ENCODE assay signal across 14 cellular contexts in genomic region chr2:191713837-191714236, GRCh38. TPM values are rescaled to one million over a fixed set of nuclear protein-coding genes. Genes with fewer than 3 reads are reported as not detected.
A peak's percentile ranks its signal among the peaks of the same experiment; 100 is the strongest.
DNase-seq lines count a peak whose midpoint lies in the region; ATAC-seq, FAIRE-seq and TF ChIP-seq lines count a peak whose summit lies in the region.
"Had no signal": no experiment of that assay in that cellular context is flagged by ENCODE, and none has a peak within 500 bp of the region (broad histone marks: within the 10 kb centered on the region; RNA-seq: fewer than 3 reads in every experiment).

No MANE protein-coding gene starts in this region.

- no peaks in the 10 kb centered on the region for H3K36me3 Mint-ChIP-seq in MCF 10A (ENCODE audit: insufficient read depth, unreplicated experiment)
- H3K36me3 Mint-ChIP-seq in activated T-helper 17 cell treated with anti-CD3 and anti-CD28 coated beads, Interleukin-2, amount 50 U/mL, for 72 hours (ENCODE audit: low read depth), result peaks cover 11% of the 10 kb centered on the region

- CTCF ChIA-PET in MCF 10A (lab: Yijun Ruan, JAX), result interaction anchor here (0.6 kb wide), 1 partner anchor 9 kb away, joined by 3 read pairs; no protein-coding TSS in a partner anchor

- no peak for FAIRE-seq in GM19239 (lab: Jason Lieb, UNC)
- FAIRE-seq: GM18507 had no signal

- H3K27me3 Mint-ChIP-seq in MCF 10A (ENCODE audit: insufficient read depth, unreplicated experiment), result no peaks in the 10 kb centered on the region
- no peaks in the 10 kb centered on the region for H3K27me3 Mint-ChIP-seq in activated T-helper 17 cell treated with anti-CD3 and anti-CD28 coated beads, Interleukin-2, amount 50 U/mL, for 72 hours
- H3K27me3 Mint-ChIP-seq: CD4-positive, alpha-beta T cell; naive thymus-derived CD8-positive, alpha-beta T cell had no signal

- no peaks in the 10 kb centered on the region for H3K27me3 ChIP-seq in breast epithelium
- H3K27me3 ChIP-seq: MG63 had no signal

- POLR2A ChIA-PET in MCF 10A (lab: Yijun Ruan, JAX), result no interaction called here

- peak; percentile 54 for ATAC-seq in activated T-helper 17 cell treated with anti-CD3 and anti-CD28 coated beads, Interleukin-2, amount 50 U/mL, for 72 hours (replicated peaks)
- ATAC-seq: naive thymus-derived CD8-positive, alpha-beta T cell had no signal

- H3K4me1 Mint-ChIP-seq in MCF 10A (ENCODE audit: insufficient read depth, unreplicated experiment), result peaks cover 7% of the 10 kb centered on the region
- no peaks in the 10 kb centered on the region for H3K4me1 Mint-ChIP-seq in activated T-helper 17 cell treated with anti-CD3 and anti-CD28 coated beads, Interleukin-2, amount 50 U/mL, for 72 hours
- H3K4me1 Mint-ChIP-seq: naive thymus-derived CD8-positive, alpha-beta T cell had no signal

- no peaks in the 10 kb centered on the region for H3K36me3 ChIP-seq in breast epithelium
- H3K36me3 ChIP-seq: MG63 had no signal

- no peak overlapping the region for H3K27ac Mint-ChIP-seq in MCF 10A (ENCODE audit: low read depth, unreplicated experiment)
- H3K27ac Mint-ChIP-seq in activated T-helper 17 cell treated with anti-CD3 and anti-CD28 coated beads, Interleukin-2, amount 50 U/mL, for 72 hours, result no peak overlapping the region
- H3K27ac Mint-ChIP-seq: CD4-positive, alpha-beta T cell; naive thymus-derived CD8-positive, alpha-beta T cell had no signal

- no TSS peak for BruUV-seq in MCF 10A (replicated peaks; lab: Mats Ljungman, UMichigan)

- H3K4me3 ChIP-seq in breast epithelium, result no peak overlapping the region
- no peak overlapping the region for H3K4me3 ChIP-seq in retinal pigment epithelial cell (ENCODE audit: low read length)
- H3K4me3 ChIP-seq: MG63 had no signal

- peak; percentile 37 for DNase-seq in MCF 10A (ENCODE audit: unreplicated experiment)
- no peak for DNase-seq in breast epithelium (ENCODE audit: low spot score in 2 of 2)
- DNase-seq in HT-29 (ENCODE audit: low spot score), result peak; percentile 43
- DNase-seq in retinal pigment epithelial cell (ENCODE audit: low read depth), result no peak
- DNase-seq in activated CD8-positive, alpha-beta memory T cell treated with anti-CD3 and anti-CD28 coated beads, Interleukin-2, amount 50 U/mL, for 48 hours, result no peak
- no peak for DNase-seq in C1 segment of cervical spinal cord (lab: John Stamatoyannopoulos, UW)
- DNase-seq in GM19239 (ENCODE audit: insufficient read length, low spot score), result no peak
- DNase-seq: activated CD4-positive, CD25-positive, alpha-beta regulatory T cell treated with anti-CD3 and anti-CD28 coated beads, Interleukin-2, amount 50 U/mL, for 72 hours; amniotic stem cell; CD4-positive, alpha-beta T cell; MG63; naive thymus-derived CD8-positive, alpha-beta T cell had no signal

- no peak for TF ChIP-seq CTCF in MCF 10A (IDR thresholded peaks at IDR 0.05; ENCODE audit: unreplicated experiment)
- TF ChIP-seq CTCF in breast epithelium (IDR thresholded peaks at IDR 0.05), result no peak
- peak; percentile 37 for TF ChIP-seq CTCF in retinal pigment epithelial cell (conservative IDR thresholded peaks at IDR 0.05; ENCODE audit: low read depth, low read length)

- H3K4me3 Mint-ChIP-seq in MCF 10A (ENCODE audit: unreplicated experiment), result no peak overlapping the region
- H3K4me3 Mint-ChIP-seq in activated T-helper 17 cell treated with anti-CD3 and anti-CD28 coated beads, Interleukin-2, amount 50 U/mL, for 72 hours, result no peak overlapping the region
- H3K4me3 Mint-ChIP-seq: CD4-positive, alpha-beta T cell; naive thymus-derived CD8-positive, alpha-beta T cell had no signal

- no peak for TF ChIP-seq POLR2A in breast epithelium (IDR thresholded peaks at IDR 0.05)

- H3K9me3 Mint-ChIP-seq in MCF 10A (ENCODE audit: unreplicated experiment), result peaks cover 6% of the 10 kb centered on the region
- H3K9me3 Mint-ChIP-seq in activated T-helper 17 cell treated with anti-CD3 and anti-CD28 coated beads, Interleukin-2, amount 50 U/mL, for 72 hours, result no peaks in the 10 kb centered on the region
- H3K9me3 Mint-ChIP-seq: CD4-positive, alpha-beta T cell; naive thymus-derived CD8-positive, alpha-beta T cell had no signal

- intact Hi-C loops in MCF 10A (cut with micrococcal nuclease), result no loop called here
- intact Hi-C loops in breast epithelium (cut with DNase I; ENCODE audit: low total_unique reads), result no loop called here

- no peaks in the 10 kb centered on the region for H3K4me1 ChIP-seq in breast epithelium

- no peaks in the 10 kb centered on the region for H3K9me3 ChIP-seq in breast epithelium
- H3K9me3 ChIP-seq: MG63 had no signal

- no peak overlapping the region for H3K27ac ChIP-seq in breast epithelium

RNA-seq across cellular contexts. Expression of gene NABP1, which starts 35.9 kb away (rescaled TPM):
- total RNA-seq in MCF 10A (2022) (81.8 and 96.3 TPM in 2 replicates), breast epithelium (10 to 100 TPM; 34.4 to 44.9 (median 37.8) TPM)
- total RNA-seq in HT-29 (2014; rRNA removed; shearing (Covaris generic)), result 4.6 and 7.4 TPM in 2 replicates
- total RNA-seq in activated T-helper 17 cell treated with anti-CD3 and anti-CD28 coated beads, Interleukin-2, amount 50 U/mL, for 72 hours, result 10 to 100 TPM; 81.6 to 98.4 TPM

Comparison
In these comparisons a context has a peak if more than half of its experiments do, and no peak if none do; other contexts are left out.
1. DNase-seq: peak in MCF 10A (single experiment) and HT-29 (single experiment); none in breast epithelium (0 of 2), retinal pigment epithelial cell (single experiment), activated CD8-positive, alpha-beta memory T cell treated with anti-CD3 and anti-CD28 coated beads, Interleukin-2, amount 50 U/mL, for 48 hours (single experiment), C1 segment of cervical spinal cord (0 of 14) and GM19239 (single experiment).